Comparison of ENCODE assay signal across 20 cellular contexts in the genomic region with DNA sequence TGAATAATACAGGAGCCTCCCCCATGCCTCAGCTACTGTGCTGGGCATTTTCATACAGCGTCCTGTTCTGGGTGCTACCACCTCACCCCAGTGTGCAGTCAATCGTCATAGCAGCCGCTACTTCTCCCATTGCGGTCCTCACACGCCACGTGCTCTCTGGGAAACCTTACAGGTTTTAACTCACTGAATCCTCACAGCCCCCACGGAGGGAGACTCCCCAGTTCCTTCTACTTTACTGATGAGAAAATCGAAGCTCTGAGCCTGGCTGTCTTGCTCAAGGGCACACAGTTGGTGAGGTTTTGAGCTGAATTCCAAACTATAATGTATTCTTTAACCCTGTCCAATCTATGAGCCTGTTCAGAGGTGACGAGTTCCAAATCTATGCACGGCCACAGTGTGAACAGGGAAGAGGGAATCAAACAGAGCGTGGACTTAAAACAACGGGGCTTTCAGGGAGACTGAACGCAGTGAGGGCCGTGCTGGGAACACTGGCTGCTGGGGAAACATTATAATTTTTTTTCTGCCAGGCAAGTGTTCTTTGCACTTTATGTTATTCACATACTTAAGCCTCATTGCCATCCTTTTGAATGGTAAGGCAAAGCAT.
"Had no signal": no experiment of that assay in that cellular context is flagged by ENCODE, and none has a peak within 500 bp of the region (broad histone marks: within the 10 kb centered on the region; RNA-seq: fewer than 3 reads in every experiment).

No MANE protein-coding gene starts in this region.

- DNase-seq: activated CD4-positive, alpha-beta memory T cell treated with anti-CD3 and anti-CD28 coated beads for 36 hours; activated CD4-positive, alpha-beta T cell treated with anti-CD3 and anti-CD28 coated beads for 48 hours; activated naive CD4-positive, alpha-beta T cell; activated T-cell treated with anti-CD3 and anti-CD28 coated beads for 4 hours; activated T-cell treated with anti-CD3 and anti-CD28 coated beads, Interleukin-2, amount 50 U/mL, for 72 hours; effector CD4-positive, alpha-beta T cell; esophagus squamous epithelium; kidney glomerular epithelial cell; left lung; right cardiac atrium; stimulated activated CD4-positive, alpha-beta T cell treated with anti-CD3 and anti-CD28 coated beads, Interleukin-2, amount 100 ng/mL, for 48 hours; stimulated activated naive CD4-positive, alpha-beta T cell treated with Interleukin-2 at 50 U/mL for 16 hours; trophoblast cell; uterus had no signal

- H3K4me1 Mint-ChIP-seq: central memory CD8-positive, alpha-beta T cell had no signal

- H3K27ac Mint-ChIP-seq: activated CD4-positive, alpha-beta memory T cell treated with anti-CD3 and anti-CD28 coated beads for 36 hours; activated naive CD4-positive, alpha-beta T cell treated with anti-CD3 and anti-CD28 coated beads, Interleukin-2, amount 50 U/mL, for 72 hours; activated T-cell treated with anti-CD3 and anti-CD28 coated beads, Interleukin-2, amount 50 U/mL, for 72 hours; dendritic cell treated with granulocyte-macrophage colony-stimulating factor and Interleukin-4, amounts not matched to agents 40 ng/mL and 50 ng/mL, for 4 days had no signal

- ATAC-seq: activated naive CD4-positive, alpha-beta T cell treated with anti-CD3 and anti-CD28 coated beads, Interleukin-2, amount 50 U/mL, for 72 hours; activated T-cell treated with anti-CD3 and anti-CD28 coated beads, Interleukin-2, amount 50 U/mL, for 72 hours; left lung; right cardiac atrium had no signal

- H3K36me3 Mint-ChIP-seq: activated CD4-positive, alpha-beta memory T cell treated with anti-CD3 and anti-CD28 coated beads for 36 hours; activated naive CD4-positive, alpha-beta T cell treated with anti-CD3 and anti-CD28 coated beads, Interleukin-2, amount 50 U/mL, for 72 hours had no signal

- H3K27me3 ChIP-seq: uterus had no signal

- H3K36me3 ChIP-seq: breast epithelium, esophagus squamous epithelium, left lung, thoracic aorta, uterus had no signal

- H3K4me3 ChIP-seq: breast epithelium, esophagus squamous epithelium, left lung, thoracic aorta, uterus had no signal

- H3K9me3 ChIP-seq: esophagus squamous epithelium, left lung, thoracic aorta, uterus had no signal

- H3K27ac ChIP-seq: breast epithelium, esophagus squamous epithelium, left lung, parathyroid adenoma, thoracic aorta, uterus had no signal

- H3K9me3 Mint-ChIP-seq: dendritic cell treated with granulocyte-macrophage colony-stimulating factor and Interleukin-4, amounts not matched to agents 40 ng/mL and 50 ng/mL, for 4 days had no signal

- H3K4me1 ChIP-seq: breast epithelium, esophagus squamous epithelium, left lung, parathyroid adenoma, uterus had no signal

- H3K4me3 Mint-ChIP-seq: activated CD4-positive, alpha-beta memory T cell treated with anti-CD3 and anti-CD28 coated beads for 36 hours; activated T-cell treated with anti-CD3 and anti-CD28 coated beads, Interleukin-2, amount 50 U/mL, for 72 hours; central memory CD8-positive, alpha-beta T cell; dendritic cell treated with granulocyte-macrophage colony-stimulating factor and Interleukin-4, amounts not matched to agents 40 ng/mL and 50 ng/mL, for 4 days had no signal
